Comparison of ENCODE assay signal across 1 cellular context in genomic region chr10:93032105-93032808, GRCh38.
TF ChIP-seq lines count a peak whose summit lies in the region.

No MANE protein-coding gene starts in this region.

TF ChIP-seq in HepG2, 621 proteins besides CTCF, POLR2A, EP300 and RAD21 (continued from another document and continues in another):
- TF ChIP-seq NFAT5 (CRISPR knock-in tag; IDR thresholded peaks at IDR 0.05): no peak
- no peak for TF ChIP-seq SOX13 (IDR thresholded peaks at IDR 0.05)
- TF ChIP-seq SOX13 (CRISPR knock-in tag; conservative IDR thresholded peaks at IDR 0.05 in 1 of 2, IDR thresholded peaks at IDR 0.05 in 1 of 2): no peak; a peak in 1 of 4 replicates
- TF ChIP-seq ZNF570 (CRISPR knock-in tag; IDR thresholded peaks at IDR 0.05; ENCODE audit: borderline replicate concordance): no peak
- TF ChIP-seq ZNF235 (CRISPR knock-in tag; IDR thresholded peaks at IDR 0.05; ENCODE audit: borderline replicate concordance): no peak
- TF ChIP-seq HMGA1 (CRISPR knock-in tag; conservative IDR thresholded peaks at IDR 0.05): no peak
- no peak for TF ChIP-seq ZBTB1 (CRISPR knock-in tag; IDR thresholded peaks at IDR 0.05; ENCODE audit: borderline replicate concordance)
- TF ChIP-seq ZNF879 (CRISPR knock-in tag; IDR thresholded peaks at IDR 0.05): no peak
- no peak for TF ChIP-seq ZNF512B (CRISPR knock-in tag; IDR thresholded peaks at IDR 0.05; ENCODE audit: borderline replicate concordance)
- TF ChIP-seq PRPF4 (IDR thresholded peaks at IDR 0.05; ENCODE audit: low read depth, low read length, poor library complexity, severe bottlenecking): no peak
- TF ChIP-seq SYNCRIP (IDR thresholded peaks at IDR 0.05; ENCODE audit: insufficient read depth, low read depth, low read length): no peak
- no peak for TF ChIP-seq IRX3 (CRISPR knock-in tag; IDR thresholded peaks at IDR 0.05; ENCODE audit: borderline replicate concordance, low read depth)
- no peak for TF ChIP-seq ZNF281 (CRISPR knock-in tag; IDR thresholded peaks at IDR 0.05; ENCODE audit: borderline replicate concordance)
- TF ChIP-seq NR2C2 (CRISPR knock-in tag; IDR thresholded peaks at IDR 0.05; ENCODE audit: borderline replicate concordance): peak; percentile 41; the same call in 1 of the 2 replicates
- TF ChIP-seq ZBTB20 (CRISPR knock-in tag; IDR thresholded peaks at IDR 0.05; ENCODE audit: borderline replicate concordance, low read depth): no peak
- no peak for TF ChIP-seq ZNF33A (CRISPR knock-in tag; IDR thresholded peaks at IDR 0.05; ENCODE audit: borderline replicate concordance)
- 0 out of 2 replicates have a peak, but pooled peaks have one; percentile 14 for TF ChIP-seq DMAP1 (CRISPR knock-in tag; IDR thresholded peaks at IDR 0.05)
- no peak for TF ChIP-seq CREM (IDR thresholded peaks at IDR 0.05)
- TF ChIP-seq CREM (CRISPR knock-in tag; IDR thresholded peaks at IDR 0.05): no peak
- no peak for TF ChIP-seq UBTF (CRISPR knock-in tag; IDR thresholded peaks at IDR 0.05)
- no peak for TF ChIP-seq ZNF792 (CRISPR knock-in tag; IDR thresholded peaks at IDR 0.05)
- no peak for TF ChIP-seq HNRNPK (IDR thresholded peaks at IDR 0.05; ENCODE audit: low read depth, low read length, poor library complexity, severe bottlenecking)
- TF ChIP-seq ZNF280D (CRISPR knock-in tag; IDR thresholded peaks at IDR 0.05): peak; percentile 51; the same call in 1 of the 2 replicates
- TF ChIP-seq ZNF124 (CRISPR knock-in tag; IDR thresholded peaks at IDR 0.05): no peak
- TF ChIP-seq SUZ12 (IDR thresholded peaks at IDR 0.05; ENCODE audit: low read depth, low read length): no peak
- TF ChIP-seq ZNF574 (CRISPR knock-in tag; IDR thresholded peaks at IDR 0.05): no peak
- TF ChIP-seq ZNF460 (CRISPR knock-in tag; IDR thresholded peaks at IDR 0.05; ENCODE audit: borderline replicate concordance): peak; percentile 39
- no peak for TF ChIP-seq FOXK1 (CRISPR knock-in tag; IDR thresholded peaks at IDR 0.05; ENCODE audit: borderline replicate concordance, low read depth)
- no peak for TF ChIP-seq FUBP1 (CRISPR knock-in tag; IDR thresholded peaks at IDR 0.05; ENCODE audit: borderline replicate concordance)
- no peak for TF ChIP-seq PLRG1 (conservative IDR thresholded peaks at IDR 0.05)
- peak; percentile 75 for TF ChIP-seq CEBPB (IDR thresholded peaks at IDR 0.05; ENCODE audit: borderline replicate concordance, low read depth, low read length)
- no peak for TF ChIP-seq PATZ1 (CRISPR knock-in tag; IDR thresholded peaks at IDR 0.05)
- peak; percentile 94 for TF ChIP-seq ZNF3 (CRISPR knock-in tag; IDR thresholded peaks at IDR 0.05)
